Comparison of ENCODE assay signal across 8 cellular contexts in genomic region chr7:150631084-150631824, GRCh38. TPM values are rescaled to one million over a fixed set of nuclear protein-coding genes. Genes with fewer than 3 reads are reported as not detected.
DNase-seq lines count a peak whose midpoint lies in the region; ATAC-seq and FAIRE-seq lines count a peak whose summit lies in the region.

No MANE protein-coding gene starts in this region.

- FAIRE-seq in RCC 7860 (lab: Jason Lieb, UNC): no peak

- H3K4me3 Mint-ChIP-seq in stimulated activated memory B cell treated with anti-CD40 and anti-IgM and Interleukin-4, amounts not matched to agents 10 μg/mL and 1 μg/mL and 100 μg/mL, for 72 hours: no peak overlapping the region

- H3K27ac Mint-ChIP-seq in stimulated activated memory B cell treated with anti-CD40 and anti-IgM and Interleukin-4, amounts not matched to agents 10 μg/mL and 1 μg/mL and 100 μg/mL, for 72 hours: peak overlapping the region; percentile 3

- ATAC-seq in GM21825 (IDR thresholded peaks at IDR 0.05; ENCODE audit: unreplicated experiment): peak; percentile 28
- peak; percentile 59 for ATAC-seq in left ventricle myocardium superior
- ATAC-seq in stimulated activated memory B cell treated with anti-CD40 and anti-IgM and Interleukin-4, amounts not matched to agents 10 μg/mL and 1 μg/mL and 100 μg/mL, for 72 hours: no peak
- ATAC-seq in GM21381 (IDR thresholded peaks at IDR 0.05; ENCODE audit: unreplicated experiment): no peak

- H3K4me1 Mint-ChIP-seq in stimulated activated memory B cell treated with anti-CD40 and anti-IgM and Interleukin-4, amounts not matched to agents 10 μg/mL and 1 μg/mL and 100 μg/mL, for 72 hours: peaks cover 13% of the 10 kb centered on the region

- no peaks in the 10 kb centered on the region for H3K36me3 Mint-ChIP-seq in stimulated activated memory B cell treated with anti-CD40 and anti-IgM and Interleukin-4, amounts not matched to agents 10 μg/mL and 1 μg/mL and 100 μg/mL, for 72 hours

- no peaks in the 10 kb centered on the region for H3K27me3 Mint-ChIP-seq in stimulated activated memory B cell treated with anti-CD40 and anti-IgM and Interleukin-4, amounts not matched to agents 10 μg/mL and 1 μg/mL and 100 μg/mL, for 72 hours

- DNase-seq in activated T-cell treated with anti-CD3 and anti-CD28 coated beads for 24 hours (ENCODE audit: low read depth) (peak; percentile 44), left ventricle myocardium superior (peak; percentile 55), SW480 (ENCODE audit: low spot score) (no peak), RCC 7860 (ENCODE audit: low spot score) (no peak), anterior cingulate cortex (lab: John Stamatoyannopoulos, UW) (no peak)

- intact Hi-C loops in left ventricle myocardium superior (cut with micrococcal nuclease): no loop called here

- no peaks in the 10 kb centered on the region for H3K9me3 Mint-ChIP-seq in stimulated activated memory B cell treated with anti-CD40 and anti-IgM and Interleukin-4, amounts not matched to agents 10 μg/mL and 1 μg/mL and 100 μg/mL, for 72 hours

RNA-seq across cellular contexts. Expression of gene GIMAP6, which starts 0.9 kb away (rescaled TPM):
- 31.5 TPM for total RNA-seq in left ventricle myocardium superior

RNA-seq across cellular contexts. Expression of gene GIMAP2, which starts 54.3 kb away (rescaled TPM):
- total RNA-seq in left ventricle myocardium superior: 6.9 TPM

Comparison
In these comparisons a context has a peak if more than half of its experiments do, and no peak if none do; other contexts are left out.
1. ATAC-seq: peak in GM21825 (single experiment) and left ventricle myocardium superior (single experiment); none in stimulated activated memory B cell treated with anti-CD40 and anti-IgM and Interleukin-4, amounts not matched to agents 10 μg/mL and 1 μg/mL and 100 μg/mL, for 72 hours (single experiment) and GM21381 (single experiment).
2. DNase-seq: peak in activated T-cell treated with anti-CD3 and anti-CD28 coated beads for 24 hours (single experiment) and left ventricle myocardium superior (single experiment); none in SW480 (single experiment), RCC 7860 (single experiment) and anterior cingulate cortex (0 of 58).